Comparison of ENCODE assay signal across 18 cellular contexts in genomic region chr2:130328710-130329109, GRCh38. TPM values are rescaled to one million over a fixed set of nuclear protein-coding genes. Genes with fewer than 3 reads are reported as not detected.
DNase-seq lines count a peak whose midpoint lies in the region; ATAC-seq and TF ChIP-seq lines count a peak whose summit lies in the region.
"Had no signal": no experiment of that assay in that cellular context is flagged by ENCODE, and none has a peak within 500 bp of the region (broad histone marks: within the 10 kb centered on the region; RNA-seq: fewer than 3 reads in every experiment).

No MANE protein-coding gene starts in this region.

- no peak for TF ChIP-seq EP300 in SK-N-SH (IDR thresholded peaks at IDR 0.05; ENCODE audit: borderline replicate concordance in 1 of 2, low read depth in 1 of 2, low read length in 1 of 2)

- H2AFZ ChIP-seq in SK-N-SH (ENCODE audit: low read depth): peak overlapping the region; percentile 44; the same call in 1 of the 2 replicates

- H4K20me1 ChIP-seq in SK-N-SH (ENCODE audit: insufficient read depth): no peaks in the 10 kb centered on the region

- H3K9me3 ChIP-seq in SK-N-SH: no peaks in the 10 kb centered on the region
- H3K9me3 ChIP-seq: colonic mucosa, upper lobe of right lung had no signal

- no peaks in the 10 kb centered on the region for H3K79me2 ChIP-seq in SK-N-SH (ENCODE audit: insufficient read depth)

- no peak overlapping the region for H3K4me3 ChIP-seq in SK-N-SH (ENCODE audit: low read depth in 2 of 2, low read length in 1 of 2)
- H3K4me3 ChIP-seq: colonic mucosa, upper lobe of right lung had no signal

- no peak for DNase-seq in SK-N-SH
- DNase-seq in NCI-H69 (lab: John Stamatoyannopoulos, UW): peak; percentile 76
- DNase-seq in fibroblast of peridontal ligament (ENCODE audit: extremely low read depth): peak; percentile 9
- DNase-seq in posterior vena cava (ENCODE audit: low spot score): no peak
- DNase-seq in middle frontal gyrus (ENCODE audit: extremely low spot score, low spot score): no peak
- DNase-seq in MV-4-11 (lab: John Stamatoyannopoulos, UW): no peak
- DNase-seq: activated T-cell treated with anti-CD3 and anti-CD28 coated beads, Interleukin-2, amount 50 U/mL, for 4 hours; colonic mucosa; erythroblast; hippocampal formation; naive thymus-derived CD8-positive, alpha-beta T cell; NCI-H146; right cardiac atrium; SIG-M5; stimulated activated CD4-positive, alpha-beta T cell treated with anti-CD3 and anti-CD28 coated beads, Interleukin-2, amount 100 ng/mL, for 48 hours; upper lobe of right lung had no signal

- peaks cover 7% of the 10 kb centered on the region; the same call in 1 of the 2 replicates for H3K27me3 ChIP-seq in SK-N-SH (ENCODE audit: insufficient read depth)

- no peak for TF ChIP-seq RAD21 in SK-N-SH (IDR thresholded peaks at IDR 0.05; ENCODE audit: low read length)

- H3K36me3 ChIP-seq in SK-N-SH (replicated peaks in 1 of 2; ENCODE audit: control insufficient read depth in 1 of 2, insufficient read depth in 2 of 2, low read length in 1 of 2): no peaks in the 10 kb centered on the region
- H3K36me3 ChIP-seq: colonic mucosa, upper lobe of right lung had no signal

- H3K9ac ChIP-seq in SK-N-SH: no peak overlapping the region

- H3K9me2 ChIP-seq in SK-N-SH: no peaks in the 10 kb centered on the region

- TF ChIP-seq CTCF in SK-N-SH (IDR thresholded peaks at IDR 0.05): no peak

- ATAC-seq in SK-N-SH treated with all-trans-retinoic acid at 6 μM for 48 hours (no peak), GM19463 (IDR thresholded peaks at IDR 0.05; ENCODE audit: unreplicated experiment) (no peak)
- ATAC-seq: activated T-cell treated with anti-CD3 and anti-CD28 coated beads, Interleukin-2, amount 50 U/mL, for 4 hours; naive thymus-derived CD8-positive, alpha-beta T cell; right cardiac atrium had no signal

- H3K27ac ChIP-seq in SK-N-SH (ENCODE audit: low read depth in 2 of 2, low read length in 1 of 2): no peak overlapping the region
- H3K27ac ChIP-seq: colonic mucosa, upper lobe of right lung had no signal

- no peak overlapping the region for H3K4me2 ChIP-seq in SK-N-SH

- CTCF ChIA-PET in SK-N-SH (lab: Yijun Ruan, JAX): interaction anchor here (0.8 kb wide), 1 partner anchor 144 kb away, joined by 3 read pairs; no protein-coding TSS in a partner anchor

- no peaks in the 10 kb centered on the region for H3F3A ChIP-seq in SK-N-SH (replicated peaks; ENCODE audit: insufficient read depth)

- intact Hi-C loops in posterior vena cava (cut with DNase I): no loop called here

- H3K4me1 ChIP-seq in SK-N-SH (ENCODE audit: control insufficient read depth in 1 of 2, insufficient read depth in 2 of 2, low read depth in 1 of 2, low read length in 1 of 2): peaks cover 0 to 5% of the 10 kb centered on the region in 2 experiments; a peak in 1 of 4 replicates
- H3K4me1 ChIP-seq: colonic mucosa had no signal

- POLR2A ChIA-PET in SK-N-SH (lab: Yijun Ruan, JAX): no interaction called here

- WGBS in SK-N-SH (ENCODE audit: low lambda C conversion rate): 79% methylated on average over 2 of the region's 2 CpGs

TF ChIP-seq in SK-N-SH, 30 proteins besides CTCF, POLR2A, EP300 and RAD21:
- TF ChIP-seq USF2 (IDR thresholded peaks at IDR 0.05; ENCODE audit: borderline replicate concordance, low read depth, low read length): no peak
- TF ChIP-seq TAF1 (IDR thresholded peaks at IDR 0.05; ENCODE audit: borderline replicate concordance, low read depth, low read length): no peak
- TF ChIP-seq JUND (IDR thresholded peaks at IDR 0.05): no peak
- TF ChIP-seq YY1 (IDR thresholded peaks at IDR 0.05; ENCODE audit: low read depth): no peak
- TF ChIP-seq FOXJ3 (CRISPR knock-in tag; IDR thresholded peaks at IDR 0.05): no peak
- no peak for TF ChIP-seq NRF1 (IDR thresholded peaks at IDR 0.05; ENCODE audit: low read depth, low read length)
- no peak for TF ChIP-seq GABPA (IDR thresholded peaks at IDR 0.05; ENCODE audit: low read depth)

TF ChIP-seq in SK-N-SH treated with all-trans-retinoic acid at 6 μM for 48 hours, 23 proteins besides CTCF, POLR2A, EP300 and RAD21:
- TF ChIP-seq CSRNP3 (CRISPR knock-in tag; IDR thresholded peaks at IDR 0.05): no peak
TF ChIP-seq in SK-N-SH treated with all-trans-retinoic acid at 6 μM for 48 hours: peak in this region for 0.

RNA-seq across cellular contexts. Expression of gene IMP4, which starts 14.0 kb away (rescaled TPM):
- 247 and 252 TPM in 2 replicates for polyA plus RNA-seq in SK-N-SH (2012; rRNA removed)
- polyA plus RNA-seq in SK-N-SH (2012; cell fraction: cytosol; rRNA removed): 119 and 157 TPM in 2 replicates
- 491 and 516 TPM in 2 replicates for polyA plus RNA-seq in SK-N-SH (2012; cell fraction: nucleus; rRNA removed)
- 10 to 100 TPM; 48.7 to 60.5 TPM for total RNA-seq in posterior vena cava

RNA-seq across cellular contexts. Expression of gene PTPN18, which starts 27.1 kb away (rescaled TPM):
- 30.4 and 31.7 TPM in 2 replicates for polyA plus RNA-seq in SK-N-SH (2012; rRNA removed)
- polyA plus RNA-seq in SK-N-SH (2012; cell fraction: cytosol; rRNA removed): 15.8 and 19.8 TPM in 2 replicates
- polyA plus RNA-seq in SK-N-SH (2012; cell fraction: nucleus; rRNA removed): 144 and 155 TPM in 2 replicates
- 10 to 100 TPM; 33.6 to 58.7 TPM for total RNA-seq in posterior vena cava

Comparison
In these comparisons a context has a peak if more than half of its experiments do, and no peak if none do; other contexts are left out.
1. DNase-seq: peak in NCI-H69 (single experiment) and fibroblast of peridontal ligament (single experiment); none in SK-N-SH (single experiment), posterior vena cava (single experiment), middle frontal gyrus (single experiment) and MV-4-11 (single experiment).